8 cellular contexts compared by ENCODE assay signal in genomic region chr1:42462828-42463763, GRCh38. TPM values are rescaled to one million over a fixed set of nuclear protein-coding genes. Genes with fewer than 3 reads are reported as not detected.
DNase-seq lines count a peak whose midpoint lies in the region; ATAC-seq and TF ChIP-seq lines count a peak whose summit lies in the region.

TSS of gene CCDC30 (plus strand) at chr1:42463286. CDS start at chr1:42480552, 17,266 bp downstream.

- H2AFZ ChIP-seq in osteoblast (ENCODE audit: low read length), result peak within 1 kb of the TSS; percentile 94

- H3K9me3 Mint-ChIP-seq in activated naive CD8-positive, alpha-beta T cell treated with anti-CD3 and anti-CD28 coated beads for 36 hours, result no peaks in the 10 kb centered on the region

- POLR2A ChIA-PET in GM10248 (lab: Yijun Ruan, JAX), result interaction anchor here (0.6 kb wide), 1 partner anchor 383 kb away, joined by 3 read pairs; the partner anchor contains the start of gene ZNF691

- CTCF ChIA-PET in GM10248 (lab: Yijun Ruan, JAX), result interaction anchor here (1.6 kb wide), 1 partner anchor 9 kb away, joined by 4 read pairs; no protein-coding TSS in a partner anchor

- intact Hi-C loops in head of caudate nucleus (cut with DNase I), result no loop called here
- intact Hi-C loops in testis (cut with DNase I; ENCODE audit: low total_unique reads), result no loop called here

- peak within 1 kb of the TSS; percentile 81 for H3K4me3 Mint-ChIP-seq in activated naive CD8-positive, alpha-beta T cell treated with anti-CD3 and anti-CD28 coated beads for 36 hours

- H3K4me1 ChIP-seq in osteoblast (ENCODE audit: insufficient read depth, low read length), result peaks cover 11% of the 10 kb centered on the region
- H3K4me1 ChIP-seq in testis, result peaks cover 4% of the 10 kb centered on the region

- TF ChIP-seq POLR2A in testis (IDR thresholded peaks at IDR 0.05), result no peak

- peak within 1 kb of the TSS; percentile 85 for H3K4me3 ChIP-seq in osteoblast (ENCODE audit: insufficient read depth, low read length)
- peak within 1 kb of the TSS; percentile 69 to 72 for H3K4me3 ChIP-seq in testis

- H4K20me1 ChIP-seq in osteoblast (ENCODE audit: insufficient read depth, low read length), result no peaks in the 10 kb centered on the region

- H3K79me2 ChIP-seq in osteoblast (ENCODE audit: insufficient read depth, low read length), result peaks cover 1% of the 10 kb centered on the region

- peak; percentile 100 for ATAC-seq in HG02642 (IDR thresholded peaks at IDR 0.05; ENCODE audit: poor library complexity, unreplicated experiment)

- TF ChIP-seq CTCF in GM10248 (IDR thresholded peaks at IDR 0.05; ENCODE audit: control extremely low read depth, extremely low read depth, low read depth, missing control alignments) (no peak), osteoblast (IDR thresholded peaks at IDR 0.05; ENCODE audit: extremely low read depth, low read depth, low read length) (no peak), testis (IDR thresholded peaks at IDR 0.05) (no peak)

- H3K36me3 ChIP-seq in osteoblast (ENCODE audit: insufficient read depth, low read length), result peaks cover 11% of the 10 kb centered on the region
- no peaks in the 10 kb centered on the region for H3K36me3 ChIP-seq in testis (ENCODE audit: low read depth, missing control alignments)

- H3K4me1 Mint-ChIP-seq in activated naive CD8-positive, alpha-beta T cell treated with anti-CD3 and anti-CD28 coated beads for 36 hours, result peaks cover 34% of the 10 kb centered on the region

- peaks cover 23% of the 10 kb centered on the region for H3K36me3 Mint-ChIP-seq in activated naive CD8-positive, alpha-beta T cell treated with anti-CD3 and anti-CD28 coated beads for 36 hours

- no peaks in the 10 kb centered on the region for H3K9me3 ChIP-seq in osteoblast (ENCODE audit: low read depth, low read length)
- H3K9me3 ChIP-seq in testis, result no peaks in the 10 kb centered on the region

- DNase-seq in GM10248 (ENCODE audit: extremely low spot score), result peak; percentile 97
- DNase-seq in NCI-H1105 (lab: John Stamatoyannopoulos, UW), result peak; percentile 100
- DNase-seq in SKM-1 treated with dmso at 0.1 percent for 144 hours (lab: John Stamatoyannopoulos, UW; ENCODE audit: unreplicated experiment), result peak; percentile 95
- peak; percentile 94 for DNase-seq in activated naive CD8-positive, alpha-beta T cell treated with anti-CD3 and anti-CD28 coated beads for 36 hours
- DNase-seq in head of caudate nucleus, result peak; percentile 86 to 99 (median 95)
- DNase-seq in osteoblast (ENCODE audit: insufficient read length, low spot score, missing footprints), result peak; percentile 98
- DNase-seq in testis, result peak; percentile 99

- H3K4me2 ChIP-seq in osteoblast (ENCODE audit: insufficient read depth, low read length), result peak within 1 kb of the TSS; percentile 95

- WGBS in testis, 2 donors, result 0 to 1% methylated on average over 51 to 57 of the region's 59 CpGs

- H3K27me3 ChIP-seq in osteoblast (ENCODE audit: insufficient read depth, low read length), result no peaks in the 10 kb centered on the region
- H3K27me3 ChIP-seq in testis, result no peaks in the 10 kb centered on the region

- H3K27ac Mint-ChIP-seq in activated naive CD8-positive, alpha-beta T cell treated with anti-CD3 and anti-CD28 coated beads for 36 hours, result peak within 1 kb of the TSS; percentile 81

- H3K27me3 Mint-ChIP-seq in activated naive CD8-positive, alpha-beta T cell treated with anti-CD3 and anti-CD28 coated beads for 36 hours, result no peaks in the 10 kb centered on the region

- H3K27ac ChIP-seq in osteoblast (ENCODE audit: low read depth, low read length) (peak within 1 kb of the TSS; percentile 49), testis (peak within 1 kb of the TSS in 1 of 2 donors; percentile 16)

RNA-seq across cellular contexts. Expression of gene CCDC30, which starts in this region (rescaled TPM):
- total RNA-seq in activated naive CD8-positive, alpha-beta T cell treated with anti-CD3 and anti-CD28 coated beads for 36 hours, result 1 to 10 TPM in 1 of 2 experiments, under 1 TPM in 1; 0.72 to 1.0 TPM
- 4.0 and 4.7 TPM in 2 replicates for total RNA-seq in osteoblast
- total RNA-seq in testis, result 10 to 100 TPM in 1 of 2 donors, 1 to 10 TPM in 1; 5.8 to 14.6 TPM
- polyA plus RNA-seq in testis (ENCODE audit: insufficient read depth, low read depth, low replicate concordance), result 16.1 TPM
